Comparison of ENCODE assay signal across 1 cellular context in the genomic region with DNA sequence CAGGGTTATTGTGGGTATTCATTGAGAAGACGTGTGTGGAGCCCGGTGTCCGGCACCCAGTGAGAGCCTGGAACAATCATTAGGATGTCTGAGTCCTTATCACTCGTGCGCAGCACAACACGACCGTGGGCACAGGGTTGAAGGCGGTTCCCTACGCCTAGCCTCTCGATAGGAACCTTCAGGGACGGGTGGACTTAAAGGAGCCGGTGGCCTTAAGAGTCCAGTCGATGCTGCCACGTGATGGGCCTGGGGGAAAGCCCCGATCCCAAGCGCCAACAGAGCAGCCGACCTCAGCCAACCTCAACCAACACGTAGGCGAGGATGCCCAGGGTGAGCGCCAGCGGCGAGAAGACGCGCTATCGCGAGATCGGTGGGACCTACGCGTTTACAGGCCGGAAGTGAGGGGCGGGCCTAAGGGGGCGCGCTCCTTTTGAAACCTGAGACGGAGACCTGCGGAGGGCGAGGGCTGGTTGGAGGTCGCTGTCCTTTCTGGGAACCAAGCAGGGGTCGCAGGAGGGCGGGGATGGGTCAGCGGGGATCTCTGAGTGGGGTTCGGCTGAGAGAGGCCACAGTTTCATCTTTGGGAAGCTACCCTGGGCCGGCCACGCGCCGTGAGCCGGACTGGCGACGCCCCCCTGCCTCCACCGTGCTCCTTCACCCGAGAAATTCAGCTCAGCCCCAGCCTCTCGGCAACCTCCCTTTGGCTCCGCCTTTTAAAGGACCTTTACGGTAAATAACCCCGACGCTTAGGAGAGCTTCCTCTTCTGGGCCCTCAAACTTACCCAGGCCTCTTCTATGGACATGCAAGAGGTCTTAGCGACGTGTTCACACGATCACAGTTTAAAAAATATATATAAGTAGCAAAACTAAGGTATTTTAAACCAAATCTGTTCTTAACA.
TF ChIP-seq lines count a peak whose summit lies in the region.

No MANE protein-coding gene starts in this region.

TF ChIP-seq in HEK293, 187 proteins besides CTCF, POLR2A, EP300 and RAD21 (continued from another document and continues in another):
- TF ChIP-seq, protein P1, sequence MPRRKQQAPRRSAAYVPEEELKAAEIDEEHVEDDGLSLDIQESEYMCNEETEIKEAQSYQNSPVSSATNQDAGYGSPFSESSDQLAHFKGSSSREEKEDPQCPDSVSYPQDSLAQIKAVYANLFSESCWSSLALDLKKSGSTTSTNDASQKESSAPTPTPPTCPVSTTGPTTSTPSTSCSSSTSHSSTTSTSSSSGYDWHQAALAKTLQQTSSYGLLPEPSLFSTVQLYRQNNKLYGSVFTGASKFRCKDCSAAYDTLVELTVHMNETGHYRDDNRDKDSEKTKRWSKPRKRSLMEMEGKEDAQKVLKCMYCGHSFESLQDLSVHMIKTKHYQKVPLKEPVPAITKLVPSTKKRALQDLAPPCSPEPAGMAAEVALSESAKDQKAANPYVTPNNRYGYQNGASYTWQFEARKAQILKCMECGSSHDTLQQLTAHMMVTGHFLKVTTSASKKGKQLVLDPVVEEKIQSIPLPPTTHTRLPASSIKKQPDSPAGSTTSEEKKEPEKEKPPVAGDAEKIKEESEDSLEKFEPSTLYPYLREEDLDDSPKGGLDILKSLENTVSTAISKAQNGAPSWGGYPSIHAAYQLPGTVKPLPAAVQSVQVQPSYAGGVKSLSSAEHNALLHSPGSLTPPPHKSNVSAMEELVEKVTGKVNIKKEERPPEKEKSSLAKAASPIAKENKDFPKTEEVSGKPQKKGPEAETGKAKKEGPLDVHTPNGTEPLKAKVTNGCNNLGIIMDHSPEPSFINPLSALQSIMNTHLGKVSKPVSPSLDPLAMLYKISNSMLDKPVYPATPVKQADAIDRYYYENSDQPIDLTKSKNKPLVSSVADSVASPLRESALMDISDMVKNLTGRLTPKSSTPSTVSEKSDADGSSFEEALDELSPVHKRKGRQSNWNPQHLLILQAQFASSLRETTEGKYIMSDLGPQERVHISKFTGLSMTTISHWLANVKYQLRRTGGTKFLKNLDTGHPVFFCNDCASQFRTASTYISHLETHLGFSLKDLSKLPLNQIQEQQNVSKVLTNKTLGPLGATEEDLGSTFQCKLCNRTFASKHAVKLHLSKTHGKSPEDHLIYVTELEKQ (tag by site-specific recombination; IDR thresholded peaks at IDR 0.05; ENCODE audit: borderline replicate concordance), result no peak
- TF ChIP-seq ZNF266 (tag by site-specific recombination; IDR thresholded peaks at IDR 0.05; ENCODE audit: low read depth) (no peak), GLIS1 (tag by site-specific recombination; IDR thresholded peaks at IDR 0.05) (peak; percentile 62), ZNF501 (tag by site-specific recombination; IDR thresholded peaks at IDR 0.05) (peak; percentile 86), ZNF621 (tag by site-specific recombination; IDR thresholded peaks at IDR 0.05) (no peak), ZNF433 (tag by site-specific recombination; IDR thresholded peaks at IDR 0.05; ENCODE audit: low read depth) (no peak), ZNF701 (tag by site-specific recombination; IDR thresholded peaks at IDR 0.05) (no peak), ZNF561 (tag by site-specific recombination; IDR thresholded peaks at IDR 0.05; ENCODE audit: borderline replicate concordance) (peak; percentile 73; the same call in 1 of the 2 replicates), ZNF311 (tag by site-specific recombination; IDR thresholded peaks at IDR 0.05; ENCODE audit: borderline replicate concordance) (no peak), HOXC10 (CRISPR knock-in tag; IDR thresholded peaks at IDR 0.05) (no peak), OSR2 (tag by site-specific recombination; IDR thresholded peaks at IDR 0.05) (no peak), ZNF610 (tag by site-specific recombination; IDR thresholded peaks at IDR 0.05; ENCODE audit: borderline replicate concordance) (no peak), ZFP37 (tag by site-specific recombination; IDR thresholded peaks at IDR 0.05) (no peak), ZNF510 (tag by site-specific recombination; IDR thresholded peaks at IDR 0.05; ENCODE audit: insufficient replicate concordance) (no peak), SALL2 (tag by site-specific recombination; IDR thresholded peaks at IDR 0.05; ENCODE audit: borderline replicate concordance) (no peak), ZNF157 (tag by site-specific recombination; IDR thresholded peaks at IDR 0.05) (no peak), ZNF600 (tag by site-specific recombination; IDR thresholded peaks at IDR 0.05) (0 out of 2 replicates have a peak, but pooled peaks have one; percentile 43), MEIS1 (CRISPR knock-in tag; IDR thresholded peaks at IDR 0.05; ENCODE audit: borderline replicate concordance) (no peak), ZNF169 (tag by site-specific recombination; IDR thresholded peaks at IDR 0.05) (no peak), SP2 (tag by site-specific recombination; IDR thresholded peaks at IDR 0.05) (peak; percentile 84), SP7 (tag by site-specific recombination; IDR thresholded peaks at IDR 0.05) (peak; percentile 77), ZNF221 (tag by site-specific recombination; IDR thresholded peaks at IDR 0.05; ENCODE audit: borderline replicate concordance) (no peak), ZNF16 (tag by site-specific recombination; IDR thresholded peaks at IDR 0.05; ENCODE audit: low read depth) (no peak)
- TF ChIP-seq, protein P2, sequence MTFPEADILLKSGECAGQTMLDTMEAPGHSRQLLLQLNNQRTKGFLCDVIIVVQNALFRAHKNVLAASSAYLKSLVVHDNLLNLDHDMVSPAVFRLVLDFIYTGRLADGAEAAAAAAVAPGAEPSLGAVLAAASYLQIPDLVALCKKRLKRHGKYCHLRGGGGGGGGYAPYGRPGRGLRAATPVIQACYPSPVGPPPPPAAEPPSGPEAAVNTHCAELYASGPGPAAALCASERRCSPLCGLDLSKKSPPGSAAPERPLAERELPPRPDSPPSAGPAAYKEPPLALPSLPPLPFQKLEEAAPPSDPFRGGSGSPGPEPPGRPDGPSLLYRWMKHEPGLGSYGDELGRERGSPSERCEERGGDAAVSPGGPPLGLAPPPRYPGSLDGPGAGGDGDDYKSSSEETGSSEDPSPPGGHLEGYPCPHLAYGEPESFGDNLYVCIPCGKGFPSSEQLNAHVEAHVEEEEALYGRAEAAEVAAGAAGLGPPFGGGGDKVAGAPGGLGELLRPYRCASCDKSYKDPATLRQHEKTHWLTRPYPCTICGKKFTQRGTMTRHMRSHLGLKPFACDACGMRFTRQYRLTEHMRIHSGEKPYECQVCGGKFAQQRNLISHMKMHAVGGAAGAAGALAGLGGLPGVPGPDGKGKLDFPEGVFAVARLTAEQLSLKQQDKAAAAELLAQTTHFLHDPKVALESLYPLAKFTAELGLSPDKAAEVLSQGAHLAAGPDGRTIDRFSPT (tag by site-specific recombination; IDR thresholded peaks at IDR 0.05), result peak; percentile 99
- TF ChIP-seq, protein P3, sequence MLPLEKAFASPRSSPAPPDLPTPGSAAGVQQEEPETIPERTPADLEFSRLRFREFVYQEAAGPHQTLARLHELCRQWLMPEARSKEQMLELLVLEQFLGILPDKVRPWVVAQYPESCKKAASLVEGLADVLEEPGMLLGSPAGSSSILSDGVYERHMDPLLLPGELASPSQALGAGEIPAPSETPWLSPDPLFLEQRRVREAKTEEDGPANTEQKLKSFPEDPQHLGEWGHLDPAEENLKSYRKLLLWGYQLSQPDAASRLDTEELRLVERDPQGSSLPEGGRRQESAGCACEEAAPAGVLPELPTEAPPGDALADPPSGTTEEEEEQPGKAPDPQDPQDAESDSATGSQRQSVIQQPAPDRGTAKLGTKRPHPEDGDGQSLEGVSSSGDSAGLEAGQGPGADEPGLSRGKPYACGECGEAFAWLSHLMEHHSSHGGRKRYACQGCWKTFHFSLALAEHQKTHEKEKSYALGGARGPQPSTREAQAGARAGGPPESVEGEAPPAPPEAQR (tag by site-specific recombination; IDR thresholded peaks at IDR 0.05), result no peak
- TF ChIP-seq, protein P4, sequence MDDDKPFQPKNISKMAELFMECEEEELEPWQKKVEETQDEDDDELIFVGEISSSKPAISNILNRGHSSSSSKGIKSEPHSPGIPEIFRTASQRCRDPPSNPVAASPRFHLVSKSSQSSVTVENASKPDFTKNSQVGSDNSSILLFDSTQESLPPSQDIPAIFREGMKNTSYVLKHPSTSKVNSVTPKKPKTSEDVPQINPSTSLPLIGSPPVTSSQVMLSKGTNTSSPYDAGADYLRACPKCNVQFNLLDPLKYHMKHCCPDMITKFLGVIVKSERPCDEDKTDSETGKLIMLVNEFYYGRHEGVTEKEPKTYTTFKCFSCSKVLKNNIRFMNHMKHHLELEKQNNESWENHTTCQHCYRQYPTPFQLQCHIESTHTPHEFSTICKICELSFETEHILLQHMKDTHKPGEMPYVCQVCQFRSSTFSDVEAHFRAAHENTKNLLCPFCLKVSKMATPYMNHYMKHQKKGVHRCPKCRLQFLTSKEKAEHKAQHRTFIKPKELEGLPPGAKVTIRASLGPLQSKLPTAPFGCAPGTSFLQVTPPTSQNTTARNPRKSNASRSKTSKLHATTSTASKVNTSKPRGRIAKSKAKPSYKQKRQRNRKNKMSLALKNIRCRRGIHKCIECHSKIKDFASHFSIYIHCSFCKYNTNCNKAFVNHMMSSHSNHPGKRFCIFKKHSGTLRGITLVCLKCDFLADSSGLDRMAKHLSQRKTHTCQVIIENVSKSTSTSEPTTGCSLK (tag by site-specific recombination; IDR thresholded peaks at IDR 0.05), result no peak
- TF ChIP-seq, protein P5, sequence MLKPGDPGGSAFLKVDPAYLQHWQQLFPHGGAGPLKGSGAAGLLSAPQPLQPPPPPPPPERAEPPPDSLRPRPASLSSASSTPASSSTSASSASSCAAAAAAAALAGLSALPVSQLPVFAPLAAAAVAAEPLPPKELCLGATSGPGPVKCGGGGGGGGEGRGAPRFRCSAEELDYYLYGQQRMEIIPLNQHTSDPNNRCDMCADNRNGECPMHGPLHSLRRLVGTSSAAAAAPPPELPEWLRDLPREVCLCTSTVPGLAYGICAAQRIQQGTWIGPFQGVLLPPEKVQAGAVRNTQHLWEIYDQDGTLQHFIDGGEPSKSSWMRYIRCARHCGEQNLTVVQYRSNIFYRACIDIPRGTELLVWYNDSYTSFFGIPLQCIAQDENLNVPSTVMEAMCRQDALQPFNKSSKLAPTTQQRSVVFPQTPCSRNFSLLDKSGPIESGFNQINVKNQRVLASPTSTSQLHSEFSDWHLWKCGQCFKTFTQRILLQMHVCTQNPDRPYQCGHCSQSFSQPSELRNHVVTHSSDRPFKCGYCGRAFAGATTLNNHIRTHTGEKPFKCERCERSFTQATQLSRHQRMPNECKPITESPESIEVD (tag by site-specific recombination; IDR thresholded peaks at IDR 0.05), result no peak
- TF ChIP-seq, protein P6, sequence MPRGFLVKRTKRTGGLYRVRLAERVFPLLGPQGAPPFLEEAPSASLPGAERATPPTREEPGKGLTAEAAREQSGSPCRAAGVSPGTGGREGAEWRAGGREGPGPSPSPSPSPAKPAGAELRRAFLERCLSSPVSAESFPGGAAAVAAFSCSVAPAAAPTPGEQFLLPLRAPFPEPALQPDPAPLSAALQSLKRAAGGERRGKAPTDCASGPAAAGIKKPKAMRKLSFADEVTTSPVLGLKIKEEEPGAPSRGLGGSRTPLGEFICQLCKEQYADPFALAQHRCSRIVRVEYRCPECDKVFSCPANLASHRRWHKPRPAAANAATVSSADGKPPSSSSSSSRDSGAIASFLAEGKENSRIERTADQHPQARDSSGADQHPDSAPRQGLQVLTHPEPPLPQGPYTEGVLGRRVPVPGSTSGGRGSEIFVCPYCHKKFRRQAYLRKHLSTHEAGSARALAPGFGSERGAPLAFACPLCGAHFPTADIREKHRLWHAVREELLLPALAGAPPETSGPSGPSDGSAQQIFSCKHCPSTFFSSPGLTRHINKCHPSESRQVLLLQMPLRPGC (tag by site-specific recombination; IDR thresholded peaks at IDR 0.05), result 0 out of 2 replicates have a peak, but pooled peaks have one; percentile 32
- TF ChIP-seq, protein P7, sequence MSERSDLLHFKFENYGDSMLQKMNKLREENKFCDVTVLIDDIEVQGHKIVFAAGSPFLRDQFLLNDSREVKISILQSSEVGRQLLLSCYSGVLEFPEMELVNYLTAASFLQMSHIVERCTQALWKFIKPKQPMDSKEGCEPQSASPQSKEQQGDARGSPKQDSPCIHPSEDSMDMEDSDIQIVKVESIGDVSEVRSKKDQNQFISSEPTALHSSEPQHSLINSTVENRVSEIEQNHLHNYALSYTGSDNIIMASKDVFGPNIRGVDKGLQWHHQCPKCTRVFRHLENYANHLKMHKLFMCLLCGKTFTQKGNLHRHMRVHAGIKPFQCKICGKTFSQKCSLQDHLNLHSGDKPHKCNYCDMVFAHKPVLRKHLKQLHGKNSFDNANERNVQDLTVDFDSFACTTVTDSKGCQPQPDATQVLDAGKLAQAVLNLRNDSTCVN (tag by site-specific recombination; optimal IDR thresholded peaks at IDR 0.05), result peak; percentile 79
- TF ChIP-seq, protein P8, sequence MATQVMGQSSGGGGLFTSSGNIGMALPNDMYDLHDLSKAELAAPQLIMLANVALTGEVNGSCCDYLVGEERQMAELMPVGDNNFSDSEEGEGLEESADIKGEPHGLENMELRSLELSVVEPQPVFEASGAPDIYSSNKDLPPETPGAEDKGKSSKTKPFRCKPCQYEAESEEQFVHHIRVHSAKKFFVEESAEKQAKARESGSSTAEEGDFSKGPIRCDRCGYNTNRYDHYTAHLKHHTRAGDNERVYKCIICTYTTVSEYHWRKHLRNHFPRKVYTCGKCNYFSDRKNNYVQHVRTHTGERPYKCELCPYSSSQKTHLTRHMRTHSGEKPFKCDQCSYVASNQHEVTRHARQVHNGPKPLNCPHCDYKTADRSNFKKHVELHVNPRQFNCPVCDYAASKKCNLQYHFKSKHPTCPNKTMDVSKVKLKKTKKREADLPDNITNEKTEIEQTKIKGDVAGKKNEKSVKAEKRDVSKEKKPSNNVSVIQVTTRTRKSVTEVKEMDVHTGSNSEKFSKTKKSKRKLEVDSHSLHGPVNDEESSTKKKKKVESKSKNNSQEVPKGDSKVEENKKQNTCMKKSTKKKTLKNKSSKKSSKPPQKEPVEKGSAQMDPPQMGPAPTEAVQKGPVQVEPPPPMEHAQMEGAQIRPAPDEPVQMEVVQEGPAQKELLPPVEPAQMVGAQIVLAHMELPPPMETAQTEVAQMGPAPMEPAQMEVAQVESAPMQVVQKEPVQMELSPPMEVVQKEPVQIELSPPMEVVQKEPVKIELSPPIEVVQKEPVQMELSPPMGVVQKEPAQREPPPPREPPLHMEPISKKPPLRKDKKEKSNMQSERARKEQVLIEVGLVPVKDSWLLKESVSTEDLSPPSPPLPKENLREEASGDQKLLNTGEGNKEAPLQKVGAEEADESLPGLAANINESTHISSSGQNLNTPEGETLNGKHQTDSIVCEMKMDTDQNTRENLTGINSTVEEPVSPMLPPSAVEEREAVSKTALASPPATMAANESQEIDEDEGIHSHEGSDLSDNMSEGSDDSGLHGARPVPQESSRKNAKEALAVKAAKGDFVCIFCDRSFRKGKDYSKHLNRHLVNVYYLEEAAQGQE (tag by site-specific recombination; IDR thresholded peaks at IDR 0.05), result peak; percentile 60
- TF ChIP-seq, protein P9, sequence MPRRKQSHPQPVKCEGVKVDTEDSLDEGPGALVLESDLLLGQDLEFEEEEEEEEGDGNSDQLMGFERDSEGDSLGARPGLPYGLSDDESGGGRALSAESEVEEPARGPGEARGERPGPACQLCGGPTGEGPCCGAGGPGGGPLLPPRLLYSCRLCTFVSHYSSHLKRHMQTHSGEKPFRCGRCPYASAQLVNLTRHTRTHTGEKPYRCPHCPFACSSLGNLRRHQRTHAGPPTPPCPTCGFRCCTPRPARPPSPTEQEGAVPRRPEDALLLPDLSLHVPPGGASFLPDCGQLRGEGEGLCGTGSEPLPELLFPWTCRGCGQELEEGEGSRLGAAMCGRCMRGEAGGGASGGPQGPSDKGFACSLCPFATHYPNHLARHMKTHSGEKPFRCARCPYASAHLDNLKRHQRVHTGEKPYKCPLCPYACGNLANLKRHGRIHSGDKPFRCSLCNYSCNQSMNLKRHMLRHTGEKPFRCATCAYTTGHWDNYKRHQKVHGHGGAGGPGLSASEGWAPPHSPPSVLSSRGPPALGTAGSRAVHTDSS (tag by site-specific recombination; IDR thresholded peaks at IDR 0.05), result no peak
